26 cellular contexts compared by ENCODE assay signal in genomic region chr6:129601323-129601722, GRCh38.
"Had no signal": no experiment of that assay in that cellular context is flagged by ENCODE, and none has a peak within 500 bp of the region (broad histone marks: within the 10 kb centered on the region; RNA-seq: fewer than 3 reads in every experiment).

No MANE protein-coding gene starts in this region.

- H3K4me1 ChIP-seq: SJCRH30 had no signal

- H3K27ac Mint-ChIP-seq: activated CD4-positive, alpha-beta memory T cell treated with anti-CD3 and anti-CD28 coated beads, Interleukin-2, amount 10 ng/mL, durations not matched to agents 7 days and 5 days; activated CD4-positive, alpha-beta T cell treated with anti-CD3 and anti-CD28 coated beads for 36 hours had no signal

- ATAC-seq: activated CD4-positive, alpha-beta T cell treated with anti-CD3 and anti-CD28 coated beads for 36 hours; activated naive CD4-positive, alpha-beta T cell treated with anti-CD3 and anti-CD28 coated beads, Interleukin-2, amount 50 U/mL, for 72 hours; Panc1 had no signal

- H3K9me3 Mint-ChIP-seq: activated CD4-positive, alpha-beta memory T cell treated with anti-CD3 and anti-CD28 coated beads, Interleukin-2, amount 10 ng/mL, durations not matched to agents 7 days and 5 days; activated naive CD4-positive, alpha-beta T cell treated with anti-CD3 and anti-CD28 coated beads, Interleukin-2, amount 50 U/mL, for 72 hours had no signal

- H3K27ac ChIP-seq: RWPE1, SJCRH30, VCaP had no signal

- H3K4me3 Mint-ChIP-seq: activated CD4-positive, alpha-beta memory T cell treated with anti-CD3 and anti-CD28 coated beads, Interleukin-2, amount 10 ng/mL, durations not matched to agents 7 days and 5 days; activated CD4-positive, alpha-beta T cell treated with anti-CD3 and anti-CD28 coated beads for 36 hours had no signal

- H3K36me3 ChIP-seq: SJCRH30 had no signal

- H3K36me3 Mint-ChIP-seq: activated naive CD4-positive, alpha-beta T cell treated with anti-CD3 and anti-CD28 coated beads, Interleukin-2, amount 50 U/mL, for 72 hours had no signal

- H3K4me3 ChIP-seq: SJCRH30 had no signal

- H3K9ac ChIP-seq: SK-N-SH had no signal

- H3K27me3 ChIP-seq: SJCRH30 had no signal

- H3K27me3 Mint-ChIP-seq: activated CD4-positive, alpha-beta memory T cell treated with anti-CD3 and anti-CD28 coated beads, Interleukin-2, amount 10 ng/mL, durations not matched to agents 7 days and 5 days; activated CD4-positive, alpha-beta T cell treated with anti-CD3 and anti-CD28 coated beads for 36 hours had no signal

- H3K4me2 ChIP-seq: SK-N-SH had no signal

- DNase-seq: activated CD4-positive, alpha-beta memory T cell treated with anti-CD3 and anti-CD28 coated beads, Interleukin-2, amount 10 ng/mL, durations not matched to agents 7 days and 5 days; activated CD4-positive, alpha-beta T cell treated with anti-CD3 and anti-CD28 coated beads for 36 hours; activated CD4-positive, alpha-beta T cell treated with anti-CD3 and anti-CD28 coated beads, Interleukin-2, amount 50 U/mL, for 1 hour; activated CD8-positive, alpha-beta memory T cell treated with anti-CD3 and anti-CD28 coated beads, Interleukin-2, amount 50 U/mL, for 48 hours; activated T-cell treated with anti-CD3 and anti-CD28 coated beads, Interleukin-2, amount 50 U/mL, for 1 hour; anterior cingulate cortex; caudate nucleus; Kasumi-1; KBM-7; NCI-H1092; NCI-H1417; NCI-H1930; NCI-H2171; NCI-H2227 treated with DMSO at 0.1 percent for 48 hours; NCI-H446 treated with DMSO at 0.1 percent for 48 hours; NCI-H524 treated with DMSO at 0.1 percent for 48 hours; NCI-H774; OCI-M1; Right ventricle myocardium superior; SJCRH30; SK-N-SH; T-helper 1 cell had no signal

- H3K9me3 ChIP-seq: SJCRH30, SK-N-SH had no signal
